13 cellular contexts compared by ENCODE assay signal in genomic region chr20:58691405-58691772, GRCh38. TPM values are rescaled to one million over a fixed set of nuclear protein-coding genes. Genes with fewer than 3 reads are reported as not detected.
A peak's percentile ranks its signal among the peaks of the same experiment; 100 is the strongest.
DNase-seq lines count a peak whose midpoint lies in the region; ATAC-seq, FAIRE-seq and TF ChIP-seq lines count a peak whose summit lies in the region.
"Had no signal": no experiment of that assay in that cellular context is flagged by ENCODE, and none has a peak within 500 bp of the region (broad histone marks: within the 10 kb centered on the region; RNA-seq: fewer than 3 reads in every experiment).

No MANE protein-coding gene starts in this region.

- TF ChIP-seq EP300 in sigmoid colon (IDR thresholded peaks at IDR 0.05) = no peak

- TF ChIP-seq CTCF in CD14-positive monocyte (IDR thresholded peaks at IDR 0.05) (no peak), HFFc6 (IDR thresholded peaks at IDR 0.05) (no peak), hepatocyte (IDR thresholded peaks at IDR 0.05; ENCODE audit: poor library complexity) (no peak), sigmoid colon (IDR thresholded peaks at IDR 0.05) (no peak)

- DNase-seq in CD14-positive monocyte (ENCODE audit: low spot score) = no peak
- DNase-seq in HFFc6 = no peak
- no peak for DNase-seq in hepatocyte (ENCODE audit: low spot score)
- peak; percentile 56 for DNase-seq in sigmoid colon
- no peak for DNase-seq in GM03348 (ENCODE audit: low spot score)
- no peak for DNase-seq in H54 (ENCODE audit: insufficient read length, low spot score)
- DNase-seq in NCI-H1105 treated with DMSO at 0.1 percent for 48 hours (lab: John Stamatoyannopoulos, UW) = no peak
- DNase-seq: NCI-H1417, NCI-H526 treated with DMSO at 0.1 percent for 48 hours, SHP77 treated with DMSO at 0.1 percent for 48 hours had no signal

- H3K4me2 ChIP-seq in hepatocyte = no peak overlapping the region

- H3K4me1 Mint-ChIP-seq in CD14-positive monocyte (peaks cover 34% of the 10 kb centered on the region), HFFc6 (ENCODE audit: low read depth) (peaks cover 16% of the 10 kb centered on the region)

- no peak overlapping the region for H2AFZ ChIP-seq in hepatocyte

- H3K36me3 ChIP-seq in hepatocyte (replicated peaks; ENCODE audit: insufficient read depth, low read depth) (no peaks in the 10 kb centered on the region), sigmoid colon (peaks cover 6 to 14% (median 8%) of the 10 kb centered on the region in 4 donors)

- H3K9me3 Mint-ChIP-seq in CD14-positive monocyte (peaks cover 0 to 3% (median 0%) of the 10 kb centered on the region in 7 donors), HFFc6 (no peaks in the 10 kb centered on the region)
- H3K9me3 Mint-ChIP-seq: stimulated activated memory B cell treated with anti-CD40 and anti-IgM and Interleukin-4, amounts not matched to agents 10 μg/mL and 1 μg/mL and 100 μg/mL, for 72 hours had no signal

- H3K27me3 ChIP-seq in hepatocyte (no peaks in the 10 kb centered on the region), sigmoid colon (no peaks in the 10 kb centered on the region)

- H3K27ac Mint-ChIP-seq in CD14-positive monocyte = peak overlapping the region; percentile 99
- peak overlapping the region; percentile 72; the same call in 1 of the 2 replicates for H3K27ac Mint-ChIP-seq in HFFc6

- H3K4me3 ChIP-seq in hepatocyte = no peak overlapping the region
- no peak overlapping the region for H3K4me3 ChIP-seq in sigmoid colon

- no peaks in the 10 kb centered on the region for H3K79me2 ChIP-seq in hepatocyte

- H4K20me1 ChIP-seq in hepatocyte (ENCODE audit: insufficient read depth, poor library complexity, severe bottlenecking) = no peaks in the 10 kb centered on the region

- no peaks in the 10 kb centered on the region for H3K9me3 ChIP-seq in hepatocyte (ENCODE audit: low read depth)
- no peaks in the 10 kb centered on the region for H3K9me3 ChIP-seq in sigmoid colon

- H3K27ac ChIP-seq in hepatocyte (peak overlapping the region; percentile 87), sigmoid colon (peak overlapping the region; percentile 90 to 96 (median 94))

- H3K9me2 ChIP-seq in hepatocyte (replicated peaks; ENCODE audit: insufficient read depth) = no peaks in the 10 kb centered on the region

- peaks cover 8% of the 10 kb centered on the region in 2 donors for H3K36me3 Mint-ChIP-seq in CD14-positive monocyte
- H3K36me3 Mint-ChIP-seq in HFFc6 (ENCODE audit: low read depth) = no peaks in the 10 kb centered on the region

- peaks cover 34% of the 10 kb centered on the region for H3K4me1 ChIP-seq in hepatocyte (ENCODE audit: insufficient read depth)
- peaks cover 0 to 53% (median 50%) of the 10 kb centered on the region in 4 donors for H3K4me1 ChIP-seq in sigmoid colon

- no peak for TF ChIP-seq POLR2A in sigmoid colon (IDR thresholded peaks at IDR 0.05)
- TF ChIP-seq POLR2A in H54 (IDR thresholded peaks at IDR 0.05; ENCODE audit: low read depth, low read length) = no peak

- intact Hi-C loops in CD14-positive monocyte (cut with micrococcal nuclease) = loop anchor here in 1 of 2 donors (5.0 kb wide), 1 partner anchor 454 kb away; no protein-coding TSS in a partner anchor
- intact Hi-C loops in sigmoid colon (cut with DNase I) = loop anchor here (1.0 to 5.0 kb wide), 5 partner anchors 40 to 384 kb away; partner anchors contain the start of genes RAB22A and STX16

- ATAC-seq in HG03045 (IDR thresholded peaks at IDR 0.05; ENCODE audit: unreplicated experiment) = no peak

- H3K4me3 Mint-ChIP-seq in CD14-positive monocyte = peak overlapping the region in 1 of 2 donors; percentile 72
- H3K4me3 Mint-ChIP-seq in HFFc6 = no peak overlapping the region

- H3K27me3 Mint-ChIP-seq in CD14-positive monocyte (ENCODE audit: low read depth in 3 of 3) (peaks cover 0 to 4% (median 2%) of the 10 kb centered on the region in 3 donors), HFFc6 (ENCODE audit: insufficient read depth) (peaks cover 3% of the 10 kb centered on the region; the same call in 1 of the 2 replicates)
- H3K27me3 Mint-ChIP-seq: stimulated activated memory B cell treated with anti-CD40 and anti-IgM and Interleukin-4, amounts not matched to agents 10 μg/mL and 1 μg/mL and 100 μg/mL, for 72 hours had no signal

- WGBS in hepatocyte (ENCODE audit: low lambda C conversion rate, missing lambda C conversion rate) = 88% methylated on average over 2 of the region's 2 CpGs
- WGBS in sigmoid colon, 2 donors = 82 to 94% methylated on average over 2 of the region's 2 CpGs

- no peak for FAIRE-seq in H54 (lab: Jason Lieb, UNC)
- FAIRE-seq: D721Med had no signal

RNA-seq across cellular contexts. Expression of gene NPEPL1, which starts 1.2 kb away (rescaled TPM):
- polyA plus RNA-seq in CD14-positive monocyte = 10 to 100 TPM; 37.6 to 39.6 TPM
- total RNA-seq in HFFc6 (2021; fragmentation: NEBNext Ultra II Directional; extraction: Animal tissue kit (Norgen Biotek cat#: 25700)) = 10 to 100 TPM; 12.0 to 17.8 (median 12.6) TPM
- 15.2 and 15.4 TPM in 2 replicates for total RNA-seq in hepatocyte
- 42.3 and 46.0 TPM in 2 replicates for polyA plus RNA-seq in hepatocyte
- 10 to 100 TPM; 22.9 to 65.1 (median 46.0) TPM for total RNA-seq in sigmoid colon
- 10 to 100 TPM; 10.6 to 26.5 (median 16.8) TPM for polyA plus RNA-seq in sigmoid colon

RNA-seq across cellular contexts. Expression of gene STX16, which starts 40.3 kb away (rescaled TPM):
- polyA plus RNA-seq in CD14-positive monocyte (10 to 100 TPM; 15.6 to 27.4 TPM), hepatocyte (39.9 and 41.8 TPM in 2 replicates), sigmoid colon (10 to 100 TPM; 14.6 to 43.8 (median 15.6) TPM)
- total RNA-seq in HFFc6 (2021; fragmentation: NEBNext Ultra II Directional; extraction: Animal tissue kit (Norgen Biotek cat#: 25700)) = 10 to 100 TPM; 44.4 to 51.8 (median 48.3) TPM
- total RNA-seq in hepatocyte (23.2 and 28.5 TPM in 2 replicates), sigmoid colon (100 to 1,000 TPM in 1 of 4 donors, 10 to 100 TPM in 3; 42.8 to 126 (median 57.1) TPM)
